In genomic region chr19:16283103-16283469, GRCh38 we compare ENCODE assay signal across 2 cellular contexts.
TF ChIP-seq lines count a peak whose summit lies in the region.

No MANE protein-coding gene starts in this region.

TF ChIP-seq in liver, 16 proteins besides CTCF, POLR2A, EP300 and RAD21 (continued from another document):
- no peak for TF ChIP-seq REST (IDR thresholded peaks at IDR 0.05)
- no peak for TF ChIP-seq SP1 (IDR thresholded peaks at IDR 0.05)
TF ChIP-seq in liver: peak in this region for 0.

TF ChIP-seq in HepG2, 621 proteins besides CTCF, POLR2A, EP300 and RAD21 (continued from another document):
- no peak for TF ChIP-seq ZNF503 (CRISPR knock-in tag; IDR thresholded peaks at IDR 0.05)
TF ChIP-seq in HepG2: peak in this region for 0.
